1 cellular context compared by ENCODE assay signal in genomic region chr5:124235031-124235562, GRCh38.
TF ChIP-seq lines count a peak whose summit lies in the region.

No MANE protein-coding gene starts in this region.

TF ChIP-seq in H1, 55 proteins besides CTCF, POLR2A, EP300 and RAD21 (continued from another document):
- TF ChIP-seq POU5F1 (IDR thresholded peaks at IDR 0.05; ENCODE audit: low read depth, low read length) = no peak
- no peak for TF ChIP-seq JUND (IDR thresholded peaks at IDR 0.05; ENCODE audit: low read length)
- TF ChIP-seq HDAC6 (IDR thresholded peaks at IDR 0.05; ENCODE audit: low read depth, low read length) = no peak
- TF ChIP-seq ASH2L (IDR thresholded peaks at IDR 0.05; ENCODE audit: low read length) = no peak
- TF ChIP-seq YY1 (IDR thresholded peaks at IDR 0.05; ENCODE audit: low read depth, low read length) = no peak
- TF ChIP-seq CBX5 (IDR thresholded peaks at IDR 0.05; ENCODE audit: low read depth, low read length) = no peak
- TF ChIP-seq E2F6 (IDR thresholded peaks at IDR 0.05) = no peak
- no peak for TF ChIP-seq RXRA (IDR thresholded peaks at IDR 0.05; ENCODE audit: insufficient read depth, low read depth, low read length)
- no peak for TF ChIP-seq SRF (IDR thresholded peaks at IDR 0.05; ENCODE audit: low read depth, low read length)
TF ChIP-seq in H1: peak in this region for 0.
